Comparison of ENCODE assay signal across 10 cellular contexts in genomic region chr1:168636200-168636599, GRCh38. TPM values are rescaled to one million over a fixed set of nuclear protein-coding genes. Genes with fewer than 3 reads are reported as not detected.
DNase-seq lines count a peak whose midpoint lies in the region; ATAC-seq and TF ChIP-seq lines count a peak whose summit lies in the region.
"Had no signal": no experiment of that assay in that cellular context is flagged by ENCODE, and none has a peak within 500 bp of the region (broad histone marks: within the 10 kb centered on the region; RNA-seq: fewer than 3 reads in every experiment).

No MANE protein-coding gene starts in this region.

- CTCF ChIA-PET in PC-9 (lab: Charles Lee), result interaction anchor here (0.5 to 1.4 kb wide), 3 partner anchors 293 to 712 kb away, joined by 4 to 6 read pairs (median 6); no protein-coding TSS in a partner anchor

- DNase-seq in GM23248, result peak; percentile 47
- no peak for DNase-seq in PC-9
- no peak for DNase-seq in Right ventricle myocardium superior
- no peak for DNase-seq in sigmoid colon
- no peak for DNase-seq in ovary
- DNase-seq in MV-4-11 (lab: John Stamatoyannopoulos, UW), result no peak
- DNase-seq: activated T-cell treated with anti-CD3 and anti-CD28 coated beads, Interleukin-2, amount 50 U/mL, for 48 hours; natural killer cell had no signal

- TF ChIP-seq CTCF in PC-9 (conservative IDR thresholded peaks at IDR 0.05), result no peak; the same call in 1 of the 2 replicates
- no peak for TF ChIP-seq CTCF in sigmoid colon (IDR thresholded peaks at IDR 0.05)
- TF ChIP-seq CTCF in ovary (IDR thresholded peaks at IDR 0.05), result no peak

- peaks cover 20% of the 10 kb centered on the region for H3F3A ChIP-seq in GM23248 (ENCODE audit: insufficient read depth)
- no peaks in the 10 kb centered on the region; the same call in 1 of the 2 replicates for H3F3A ChIP-seq in PC-9 (ENCODE audit: insufficient read depth, low read depth)

- BruUV-seq in PC-9 (replicated peaks; lab: Mats Ljungman, UMichigan), result no TSS peak

- ATAC-seq in Right ventricle myocardium superior (ENCODE audit: poor library complexity) (peak; percentile 90), HG02973 (IDR thresholded peaks at IDR 0.05; ENCODE audit: unreplicated experiment) (no peak), HG03045 (IDR thresholded peaks at IDR 0.05; ENCODE audit: unreplicated experiment) (no peak)
- ATAC-seq: natural killer cell had no signal

- H3K79me2 ChIP-seq in GM23248 (ENCODE audit: insufficient read depth) (no peaks in the 10 kb centered on the region), PC-9 (ENCODE audit: low read depth) (no peaks in the 10 kb centered on the region)

- TF ChIP-seq POLR2A in sigmoid colon (IDR thresholded peaks at IDR 0.05) (no peak), ovary (IDR thresholded peaks at IDR 0.05) (no peak)

- no peak overlapping the region for H3K4me3 ChIP-seq in GM23248
- no peak overlapping the region for H3K4me3 ChIP-seq in PC-9
- H3K4me3 ChIP-seq in sigmoid colon, result no peak overlapping the region
- no peak overlapping the region for H3K4me3 ChIP-seq in ovary

- no peaks in the 10 kb centered on the region for H4K20me1 ChIP-seq in GM23248 (ENCODE audit: insufficient read depth)
- no peaks in the 10 kb centered on the region for H4K20me1 ChIP-seq in PC-9 (ENCODE audit: insufficient read depth)

- peak overlapping the region; percentile 16; the same call in 1 of the 2 replicates for H3K9ac ChIP-seq in GM23248

- POLR2A ChIA-PET in PC-9 (lab: Charles Lee; ENCODE audit: unreplicated experiment), result interaction anchor here (0.5 to 0.9 kb wide), 3 partner anchors 74 to 470 kb away, joined by 4 to 8 read pairs (median 5); no protein-coding TSS in a partner anchor

- H3K4me2 ChIP-seq in GM23248 (ENCODE audit: unreplicated experiment), result peak overlapping the region; percentile 32
- H3K4me2 ChIP-seq in PC-9, result peak overlapping the region; percentile 2

- H2AFZ ChIP-seq in GM23248 (peak overlapping the region; percentile 38), PC-9 (no peak overlapping the region)

- H3K4me1 ChIP-seq in GM23248 (ENCODE audit: insufficient read depth), result peaks cover 25% of the 10 kb centered on the region
- H3K4me1 ChIP-seq in PC-9 (replicated peaks; ENCODE audit: insufficient read depth), result peaks cover 17% of the 10 kb centered on the region
- peaks cover 0 to 29% (median 27%) of the 10 kb centered on the region in 4 donors for H3K4me1 ChIP-seq in sigmoid colon
- no peaks in the 10 kb centered on the region for H3K4me1 ChIP-seq in ovary (ENCODE audit: insufficient read depth)

- H3K36me3 ChIP-seq in GM23248 (ENCODE audit: low read depth), result no peaks in the 10 kb centered on the region
- no peaks in the 10 kb centered on the region for H3K36me3 ChIP-seq in PC-9 (ENCODE audit: low read depth)
- no peaks in the 10 kb centered on the region for H3K36me3 ChIP-seq in sigmoid colon
- H3K36me3 ChIP-seq in ovary, result no peaks in the 10 kb centered on the region

- intact Hi-C loops in PC-9 (cut with micrococcal nuclease; ENCODE audit: unreplicated experiment), result no loop called here
- intact Hi-C loops in Right ventricle myocardium superior (cut with DNase I), result loop anchor here (10.0 kb wide), 1 partner anchor 469 kb away; the partner anchor contains the start of gene ATP1B1
- intact Hi-C loops in sigmoid colon (cut with DNase I), result no loop called here
- intact Hi-C loops in ovary (cut with DNase I), result loop anchor here in 1 of 4 donors (10.0 kb wide), 1 partner anchor 149 kb away; no protein-coding TSS in a partner anchor

- TF ChIP-seq EP300 in sigmoid colon (IDR thresholded peaks at IDR 0.05) (no peak), ovary (IDR thresholded peaks at IDR 0.05) (no peak)

- H3K9me3 ChIP-seq in GM23248 (ENCODE audit: low read depth) (no peaks in the 10 kb centered on the region), PC-9 (ENCODE audit: insufficient read depth, low read depth) (no peaks in the 10 kb centered on the region), sigmoid colon (no peaks in the 10 kb centered on the region), ovary (no peaks in the 10 kb centered on the region)

- no peaks in the 10 kb centered on the region for H3K9me2 ChIP-seq in GM23248 (ENCODE audit: insufficient read depth)
- H3K9me2 ChIP-seq in PC-9 (ENCODE audit: insufficient read depth), result no peaks in the 10 kb centered on the region; the same call in 1 of the 2 replicates

- 9 to 14% methylated on average over 1 of the region's 1 CpG for WGBS in GM23248 (ENCODE audit: low coverage in 1 of 2, low lambda C conversion rate in 2 of 2, missing lambda C conversion rate in 2 of 2), 2 experiments
- WGBS in sigmoid colon, 2 donors, result 4 to 48% methylated on average over 1 of the region's 1 CpG
- WGBS in ovary, 3 donors, result 54 to 69% (median 59%) methylated on average over 1 of the region's 1 CpG

- peak overlapping the region; percentile 55 for H3K27ac ChIP-seq in GM23248
- H3K27ac ChIP-seq in PC-9, result peak overlapping the region; percentile 63
- peak overlapping the region; percentile 62 to 78 (median 66) for H3K27ac ChIP-seq in sigmoid colon
- H3K27ac ChIP-seq in ovary, result no peak overlapping the region

- H3K27me3 ChIP-seq in GM23248 (replicated peaks; ENCODE audit: insufficient read depth), result no peaks in the 10 kb centered on the region
- H3K27me3 ChIP-seq in PC-9 (ENCODE audit: insufficient read depth, low read depth), result no peaks in the 10 kb centered on the region
- no peaks in the 10 kb centered on the region for H3K27me3 ChIP-seq in sigmoid colon
- no peaks in the 10 kb centered on the region for H3K27me3 ChIP-seq in ovary

- in situ Hi-C loops in GM23248 (cut with MboI), result no loop called here

RNA-seq across cellular contexts. Expression of gene XCL1, which starts 59.8 kb away (rescaled TPM):
- total RNA-seq in GM23248 (2014; rRNA removed; shearing (Covaris generic)), result not detected in 2 replicates
- polyA plus RNA-seq in GM23248 (2016; fragmentation: Nextera tagmentation; extraction: Ambion mirVana) (not detected in 2 replicates), sigmoid colon (under 1 TPM in 1 of 3 donors, not detected in 2; 0.50 TPM), ovary (1 to 10 TPM in 1 of 2 donors, under 1 TPM in 1; 0.16 to 1.4 TPM)
- total RNA-seq in PC-9 (2021) (not detected in 2 replicates), Right ventricle myocardium superior (0.48 TPM), sigmoid colon (under 1 TPM in 2 of 4 donors, not detected in 2; 0.33 to 0.83 TPM), ovary (under 1 TPM in 2 of 7 donors, not detected in 5; 0.15 to 0.25 TPM)

Comparison
In these comparisons a context has a peak if more than half of its experiments do, and no peak if none do; other contexts are left out.
1. H3K27ac ChIP-seq: peak in GM23248 (single experiment), PC-9 (single experiment) and sigmoid colon (4 of 4); none in ovary (0 of 2).